ENCODE assay signal across 1 cellular context in genomic region chr22:19720999-19721485, GRCh38.
TF ChIP-seq lines count a peak whose summit lies in the region.

No MANE protein-coding gene starts in this region.

TF ChIP-seq in K562, 482 proteins besides CTCF, POLR2A, EP300 and RAD21:
- no peak for TF ChIP-seq SIN3A (IDR thresholded peaks at IDR 0.05; ENCODE audit: borderline replicate concordance in 2 of 2, control insufficient read depth in 1 of 2, low read depth in 2 of 2, low read length in 2 of 2)
- peak; percentile 3; the same call in 1 of the 2 replicates for TF ChIP-seq RBFOX2 (IDR thresholded peaks at IDR 0.05; ENCODE audit: low read depth, low read length)
- no peak for TF ChIP-seq CREM (IDR thresholded peaks at IDR 0.05; ENCODE audit: low read depth)
- TF ChIP-seq HMGXB4 (CRISPR knock-in tag; IDR thresholded peaks at IDR 0.05) = 0 out of 2 replicates have a peak, but pooled peaks have one; percentile 8
- 0 out of 2 replicates have a peak, but pooled peaks have one; percentile 13 for TF ChIP-seq POLR2G (IDR thresholded peaks at IDR 0.05; ENCODE audit: low read depth, low read length)
- 0 out of 2 replicates have a peak, but pooled peaks have one; percentile 61 for TF ChIP-seq RHOXF2B (CRISPR knock-in tag; conservative IDR thresholded peaks at IDR 0.05)
